17 cellular contexts compared by ENCODE assay signal in the genomic region with DNA sequence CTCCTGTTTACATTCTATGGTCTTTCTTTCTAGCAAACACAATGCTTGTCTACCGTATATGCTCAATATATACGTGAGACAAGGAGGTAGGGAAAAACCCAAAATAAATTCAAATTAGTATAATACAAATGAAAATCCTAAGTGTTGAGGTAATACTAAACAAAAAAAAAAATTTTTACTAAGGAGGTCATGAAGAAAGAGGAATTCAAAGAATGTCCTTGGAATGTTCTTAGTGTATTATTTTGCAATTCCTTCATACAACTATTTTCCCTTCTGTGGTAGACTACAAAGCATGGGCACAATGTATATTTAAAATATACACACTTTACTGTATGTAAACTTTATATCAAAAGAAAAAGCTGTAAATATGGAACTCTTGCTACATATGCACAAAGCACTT. TPM values are rescaled to one million over a fixed set of nuclear protein-coding genes. Genes with fewer than 3 reads are reported as not detected.
A peak's percentile ranks its signal among the peaks of the same experiment; 100 is the strongest.
DNase-seq lines count a peak whose midpoint lies in the region; ATAC-seq, FAIRE-seq and TF ChIP-seq lines count a peak whose summit lies in the region.
"Had no signal": no experiment of that assay in that cellular context is flagged by ENCODE, and none has a peak within 500 bp of the region (broad histone marks: within the 10 kb centered on the region; RNA-seq: fewer than 3 reads in every experiment).

No MANE protein-coding gene starts in this region.

- H3K27me3 Mint-ChIP-seq in astrocyte (ENCODE audit: low read depth, unreplicated experiment): no peaks in the 10 kb centered on the region
- H3K27me3 Mint-ChIP-seq: IgD-negative memory B cell had no signal

- H2AFZ ChIP-seq in HepG2 (ENCODE audit: low read length): no peak overlapping the region
- no peak overlapping the region for H2AFZ ChIP-seq in astrocyte (ENCODE audit: low read depth, low read length)

- no peaks in the 10 kb centered on the region for H3K9me3 Mint-ChIP-seq in astrocyte (ENCODE audit: unreplicated experiment)
- H3K9me3 Mint-ChIP-seq: IgD-negative memory B cell had no signal

- DNase-seq in HepG2 (ENCODE audit: low spot score): no peak
- DNase-seq in right lobe of liver: no peak
- DNase-seq in astrocyte (ENCODE audit: low read depth): peak; percentile 59
- peak; percentile 44 to 66 for DNase-seq in foreskin keratinocyte
- no peak for DNase-seq in SKM-1 (lab: John Stamatoyannopoulos, UW; ENCODE audit: unreplicated experiment)
- DNase-seq: aorta, mammary epithelial cell, NCI-H146, NCI-H526, occipital lobe, Right ventricle myocardium superior, WERI-Rb-1 had no signal

- H3K9ac ChIP-seq in HepG2 (ENCODE audit: insufficient read depth, low read depth, low read length) (no peak overlapping the region), astrocyte (ENCODE audit: low read length) (no peak overlapping the region)

- H3K4me3 Mint-ChIP-seq in astrocyte (ENCODE audit: unreplicated experiment): no peak overlapping the region
- H3K4me3 Mint-ChIP-seq: IgD-negative memory B cell had no signal

- intact Hi-C loops in HepG2 (cut with micrococcal nuclease; ENCODE audit: unreplicated experiment): no loop called here
- intact Hi-C loops in right lobe of liver (cut with DNase I): no loop called here

- POLR2A ChIA-PET in HepG2 (lab: Yijun Ruan, JAX): no interaction called here

- peaks cover 8 to 28% of the 10 kb centered on the region in 2 experiments for H3K36me3 ChIP-seq in HepG2 (replicated peaks in 1 of 2; ENCODE audit: control insufficient read depth in 1 of 2, insufficient read depth in 2 of 2, low read length in 2 of 2)
- H3K36me3 ChIP-seq in right lobe of liver: peaks cover 0 to 11% (median 4%) of the 10 kb centered on the region in 4 donors
- peaks cover 6% of the 10 kb centered on the region for H3K36me3 ChIP-seq in astrocyte (ENCODE audit: insufficient read depth, low read length)
- H3K36me3 ChIP-seq: thoracic aorta had no signal

- H4K20me1 ChIP-seq in HepG2 (ENCODE audit: insufficient read depth, low read length) (peaks cover 12% of the 10 kb centered on the region; the same call in 1 of the 2 replicates), astrocyte (ENCODE audit: insufficient read depth, low read length) (peaks cover 6% of the 10 kb centered on the region)

- H3K27me3 ChIP-seq in HepG2 (ENCODE audit: control insufficient read depth in 1 of 2, insufficient read depth in 2 of 2, low read length in 2 of 2) (no peaks in the 10 kb centered on the region; a peak in 1 of 5 replicates), right lobe of liver (no peaks in the 10 kb centered on the region), astrocyte (ENCODE audit: insufficient read depth, low read length) (no peaks in the 10 kb centered on the region), foreskin keratinocyte (no peaks in the 10 kb centered on the region)

- H3K79me2 ChIP-seq in HepG2 (ENCODE audit: insufficient read depth, low read length) (peaks cover 70% of the 10 kb centered on the region), astrocyte (ENCODE audit: insufficient read depth, low read length) (peaks cover 50% of the 10 kb centered on the region)

- peaks cover 9% of the 10 kb centered on the region for H3K4me1 Mint-ChIP-seq in astrocyte (ENCODE audit: low read depth, unreplicated experiment)

- H3K36me3 Mint-ChIP-seq in astrocyte (ENCODE audit: low read depth, unreplicated experiment): peaks cover 13% of the 10 kb centered on the region

- H3K4me2 ChIP-seq in HepG2 (ENCODE audit: low read depth, low read length) (no peak overlapping the region), astrocyte (ENCODE audit: low read length) (peak overlapping the region; percentile 49)

- H3K27ac Mint-ChIP-seq in astrocyte (ENCODE audit: unreplicated experiment): peak overlapping the region; percentile 88
- H3K27ac Mint-ChIP-seq: IgD-negative memory B cell had no signal

- CTCF ChIA-PET in HepG2 (lab: Yijun Ruan, JAX; ENCODE audit: low intra/inter-chr PET ratio, low total read pairs): no interaction called here

- no peak for TF ChIP-seq POLR2A in HepG2 (IDR thresholded peaks at IDR 0.05; ENCODE audit: insufficient read depth in 1 of 2, low read depth in 2 of 2, low read length in 2 of 2)
- TF ChIP-seq POLR2A in right lobe of liver (IDR thresholded peaks at IDR 0.05): no peak

- 100% methylated on average over 2 of the region's 2 CpGs for WGBS in HepG2 (ENCODE audit: low lambda C conversion rate)
- 84% methylated on average over 2 of the region's 2 CpGs for WGBS in right lobe of liver (ENCODE audit: insufficient coverage, low coverage, low lambda C conversion rate, missing lambda C conversion rate)

- no peak overlapping the region for H3K4me3 ChIP-seq in HepG2 (replicated peaks in 1 of 3; ENCODE audit: insufficient read depth in 1 of 3, low read depth in 2 of 3, low read length in 3 of 3)
- H3K4me3 ChIP-seq in right lobe of liver: no peak overlapping the region
- H3K4me3 ChIP-seq in astrocyte (ENCODE audit: insufficient read depth, low read depth, low read length): no peak overlapping the region
- H3K4me3 ChIP-seq: thoracic aorta had no signal

- H3K9me3 ChIP-seq in HepG2 (ENCODE audit: low read length) (no peaks in the 10 kb centered on the region), right lobe of liver (no peaks in the 10 kb centered on the region), astrocyte (ENCODE audit: insufficient read depth, low read depth, low read length) (no peaks in the 10 kb centered on the region)
- H3K9me3 ChIP-seq: thoracic aorta had no signal

- no TSS peak for BruUV-seq in HepG2 (replicated peaks; lab: Mats Ljungman, UMichigan)

- no peak overlapping the region for H3K27ac ChIP-seq in HepG2 (ENCODE audit: extremely low read length, insufficient read depth, low read length)
- H3K27ac ChIP-seq in right lobe of liver: no peak overlapping the region
- peak overlapping the region; percentile 51 for H3K27ac ChIP-seq in astrocyte (ENCODE audit: low read depth, low read length)
- no peak overlapping the region for H3K27ac ChIP-seq in foreskin keratinocyte
- H3K27ac ChIP-seq: WERI-Rb-1 had no signal

- no peak for TF ChIP-seq CTCF in HepG2 (CRISPR knock-in tag; IDR thresholded peaks at IDR 0.05)
- no peak for TF ChIP-seq CTCF in right lobe of liver (IDR thresholded peaks at IDR 0.05)
- no peak for TF ChIP-seq CTCF in astrocyte (IDR thresholded peaks at IDR 0.05; ENCODE audit: insufficient read depth, low read depth, low read length)
- TF ChIP-seq CTCF in foreskin keratinocyte (conservative IDR thresholded peaks at IDR 0.05): no peak

- ATAC-seq in HepG2: no peak
- ATAC-seq in right lobe of liver: no peak
- ATAC-seq in foreskin keratinocyte: no peak
- no peak for ATAC-seq in GM18511 (IDR thresholded peaks at IDR 0.05; ENCODE audit: unreplicated experiment)
- ATAC-seq in GM21381 (IDR thresholded peaks at IDR 0.05; ENCODE audit: unreplicated experiment): no peak
- ATAC-seq in GM21529 (IDR thresholded peaks at IDR 0.05; ENCODE audit: unreplicated experiment): no peak

- TF ChIP-seq EP300 in HepG2 (IDR thresholded peaks at IDR 0.05; ENCODE audit: low read depth in 2 of 2, low read length in 2 of 2) (no peak), HepG2 (CRISPR knock-in tag; IDR thresholded peaks at IDR 0.05; ENCODE audit: borderline replicate concordance) (no peak)

- FAIRE-seq in HepG2 (lab: Jason Lieb, UNC) (no peak), astrocyte (lab: Jason Lieb, UNC) (no peak)

- H3K4me1 ChIP-seq in HepG2 (ENCODE audit: insufficient read depth, low read length) (peaks cover 12% of the 10 kb centered on the region), right lobe of liver (peaks cover 0 to under 1% (median 0%) of the 10 kb centered on the region in 4 donors), astrocyte (ENCODE audit: insufficient read depth, low read length) (peaks cover 13% of the 10 kb centered on the region), foreskin keratinocyte (peaks cover 8% of the 10 kb centered on the region)

- TF ChIP-seq RAD21 in HepG2 (CRISPR knock-in tag; IDR thresholded peaks at IDR 0.05): no peak

- in situ Hi-C loops in HepG2 (cut with HindIII; ENCODE audit: extremely low pct_ligation_motif_present, low pct_unique_long_range_greater_than_20kb): no loop called here

TF ChIP-seq in HepG2, 621 proteins besides CTCF, POLR2A, EP300 and RAD21:
- TF ChIP-seq FIP1L1 (IDR thresholded peaks at IDR 0.05; ENCODE audit: borderline replicate concordance, insufficient read depth, low read depth, low read length) (no peak), BCL6 (CRISPR knock-in tag; IDR thresholded peaks at IDR 0.05) (peak; percentile 75)

RNA-seq across cellular contexts. Expression of a gene that starts 36.4 kb away (rescaled TPM):
- total RNA-seq in HepG2 (2016; rRNA removed; fragmentation: Illumina TruSeq; extraction: Trizol): 49.9 and 117 TPM in 2 replicates
- total RNA-seq in HepG2 (2016; cell fraction: cytosol; rRNA removed; fragmentation: Illumina TruSeq; extraction: Trizol; ENCODE audit: low read depth): 14.2 and 20.8 TPM in 2 replicates
- total RNA-seq in HepG2 (2016; cell fraction: insoluble cytoplasmic fraction; rRNA removed; fragmentation: Illumina TruSeq; extraction: Trizol): 44.6 and 112 TPM in 2 replicates
- 33.1 and 34.1 TPM in 2 replicates for total RNA-seq in HepG2 (2016; cell fraction: membrane; rRNA removed; fragmentation: Illumina TruSeq; extraction: Trizol)
- 62.5 and 71.3 TPM in 2 replicates for total RNA-seq in HepG2 (2016; cell fraction: nucleus; rRNA removed; fragmentation: Illumina TruSeq; extraction: Trizol)
- polyA plus RNA-seq in HepG2 (2011; rRNA removed): 21.0 and 27.5 TPM in 2 replicates
- 8.7 and 15.7 TPM in 2 replicates for polyA plus RNA-seq in HepG2 (2011; cell fraction: cytosol; rRNA removed)
- 20.6 and 32.7 TPM in 2 replicates for polyA plus RNA-seq in HepG2 (2011; cell fraction: nucleus; rRNA removed)
- 24.1 and 25.2 TPM in 2 replicates for polyA plus RNA-seq in HepG2 (2012)
- polyA plus RNA-seq in HepG2 (2016; cell fraction: cytosol; fragmentation: Illumina TruSeq; extraction: Trizol; ENCODE audit: low read depth): 0.94 and 1.3 TPM in 2 replicates
- polyA plus RNA-seq in HepG2 (2016; cell fraction: insoluble cytoplasmic fraction; fragmentation: Illumina TruSeq; extraction: Trizol; ENCODE audit: low read depth): 34.8 and 40.4 TPM in 2 replicates
- polyA plus RNA-seq in HepG2 (2016; cell fraction: membrane; fragmentation: Illumina TruSeq; extraction: Trizol; ENCODE audit: low read depth): 2.3 and 3.5 TPM in 2 replicates
- 36.1 and 36.9 TPM in 2 replicates for polyA plus RNA-seq in HepG2 (2016; cell fraction: nucleus; fragmentation: Illumina TruSeq; extraction: Trizol; ENCODE audit: insufficient read depth, low read depth)
- polyA minus RNA-seq in HepG2 (2011; rRNA and poly(A)+ RNA removed; ENCODE audit: low replicate concordance): 12.0 and 20.1 TPM in 2 replicates
- polyA minus RNA-seq in HepG2 (2011; cell fraction: cytosol; rRNA and poly(A)+ RNA removed): 33.6 and 37.3 TPM in 2 replicates
- 83.9 and 93.4 TPM in 2 replicates for polyA minus RNA-seq in HepG2 (2011; cell fraction: nucleus; rRNA and poly(A)+ RNA removed)
- 10 to 100 TPM; 20.3 to 36.4 (median 28.1) TPM for total RNA-seq in right lobe of liver
- total RNA-seq in astrocyte: 73.4 and 84.9 TPM in 2 replicates
- 51.4 and 62.0 TPM in 2 replicates for total RNA-seq in foreskin keratinocyte
- 4.3 and 6.4 TPM in 2 replicates for polyA plus RNA-seq in foreskin keratinocyte

Comparison
In these comparisons a context has a peak if more than half of its experiments do, and no peak if none do; other contexts are left out.
1. DNase-seq: peak in astrocyte (single experiment) and foreskin keratinocyte (2 of 2); none in HepG2 (single experiment), right lobe of liver (0 of 3) and SKM-1 (single experiment).